Comparison of ENCODE assay signal across 13 cellular contexts in the genomic region with DNA sequence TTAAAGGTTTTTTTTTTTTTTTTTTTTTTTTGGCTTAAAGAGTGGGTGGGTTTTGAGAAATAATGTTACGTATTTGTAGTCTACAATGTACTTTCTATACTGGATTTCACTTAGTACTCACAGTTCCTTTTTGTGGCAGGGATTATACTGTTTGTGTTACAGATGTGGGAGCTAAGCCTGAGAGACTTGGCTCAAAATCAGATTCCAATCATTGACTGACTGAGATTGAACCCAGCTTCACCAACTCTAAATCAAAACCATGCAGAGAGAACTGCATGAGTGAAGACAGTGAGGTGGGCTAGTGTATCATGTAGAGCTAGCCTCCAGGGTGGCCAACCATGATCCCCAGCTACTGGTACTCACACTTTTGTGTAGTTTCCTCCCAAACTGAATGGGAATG.
A peak's percentile ranks its signal among the peaks of the same experiment; 100 is the strongest.
DNase-seq lines count a peak whose midpoint lies in the region; ATAC-seq, FAIRE-seq and TF ChIP-seq lines count a peak whose summit lies in the region.
"Had no signal": no experiment of that assay in that cellular context is flagged by ENCODE, and none has a peak within 500 bp of the region (broad histone marks: within the 10 kb centered on the region; RNA-seq: fewer than 3 reads in every experiment).

No MANE protein-coding gene starts in this region.

- H2BK20ac ChIP-seq in H1 (ENCODE audit: low read length), result no peak overlapping the region

- H3K4me3 ChIP-seq in left ventricle myocardium inferior (no peak overlapping the region), H1 (ENCODE audit: extremely low read depth in 1 of 4, insufficient read depth in 2 of 4, low read depth in 3 of 4, low read length in 4 of 4) (no peak overlapping the region)
- H3K4me3 ChIP-seq: BLaER1 treated with 17β-estradiol and CSF1 and Interleukin-3, amounts not matched to agents 10 nM and 100 nM; HAP-1 had no signal

- H2BK12ac ChIP-seq in H1 (ENCODE audit: low read depth, low read length), result no peak overlapping the region

- no peak overlapping the region for H2AK5ac ChIP-seq in H1 (ENCODE audit: low read depth, low read length)

- intact Hi-C loops in Right ventricle myocardium superior (cut with DNase I) (no loop called here), left ventricle myocardium inferior (cut with micrococcal nuclease) (no loop called here)

- H2BK15ac ChIP-seq in H1 (ENCODE audit: low read length), result no peak overlapping the region

- H4K8ac ChIP-seq in H1 (ENCODE audit: extremely low read depth, insufficient read depth, low read length), result no peak overlapping the region

- no peak for TF ChIP-seq EP300 in H1 (IDR thresholded peaks at IDR 0.05; ENCODE audit: borderline replicate concordance in 1 of 2, low read depth in 2 of 2, low read length in 2 of 2)

- no peak overlapping the region for H2BK120ac ChIP-seq in H1 (replicated peaks; ENCODE audit: low read depth, low read length)

- 100% methylated on average over 1 of the region's 1 CpG; no CpG with 5 or more reads in 1 of the 2 experiments for WGBS in H1 (ENCODE audit: extremely low coverage in 1 of 2, insufficient coverage in 1 of 2, insufficient read length in 1 of 2, insufficient replicate concordance in 2 of 2, low coverage in 1 of 2, low lambda C conversion rate in 2 of 2, missing lambda C conversion rate in 1 of 2), 2 experiments

- H3K9ac ChIP-seq in H1 (replicated peaks in 1 of 4; ENCODE audit: extremely low read depth in 1 of 4, low read depth in 3 of 4, low read length in 3 of 4), result no peak overlapping the region
- H3K9ac ChIP-seq: BLaER1 treated with 17β-estradiol and CSF1 and Interleukin-3, amounts not matched to agents 10 nM and 100 nM had no signal

- H3K4me1 ChIP-seq in left ventricle myocardium inferior (no peaks in the 10 kb centered on the region), H1 (replicated peaks in 1 of 4; ENCODE audit: control insufficient read depth in 3 of 4, insufficient read depth in 4 of 4, low read length in 3 of 4) (peaks cover 2 to 4% (median 3%) of the 10 kb centered on the region in 4 experiments; a peak in 5 of 7 replicates)
- H3K4me1 ChIP-seq: HAP-1 had no signal

- H3K4me2 ChIP-seq in H1 (ENCODE audit: insufficient read depth in 1 of 2, low read depth in 2 of 2, low read length in 2 of 2), result no peak overlapping the region
- H3K4me2 ChIP-seq: BLaER1 treated with 17β-estradiol and CSF1 and Interleukin-3, amounts not matched to agents 10 nM and 100 nM had no signal

- no peaks in the 10 kb centered on the region; the same call in 1 of the 2 replicates for H3K79me1 ChIP-seq in H1 (ENCODE audit: low read depth, low read length)

- H3K14ac ChIP-seq in H1 (ENCODE audit: insufficient read length), result peak overlapping the region; percentile 42

- H3K36me3 ChIP-seq in left ventricle myocardium inferior (no peaks in the 10 kb centered on the region), H1 (ENCODE audit: control insufficient read depth in 2 of 4, insufficient read depth in 4 of 4, low read length in 3 of 4) (no peaks in the 10 kb centered on the region)
- H3K36me3 ChIP-seq: BLaER1 treated with 17β-estradiol and CSF1 and Interleukin-3, amounts not matched to agents 10 nM and 100 nM; HAP-1 had no signal

- H3K23me2 ChIP-seq in H1 (ENCODE audit: low read depth, low read length), result no peaks in the 10 kb centered on the region; the same call in 1 of the 2 replicates

- H3K4ac ChIP-seq in H1 (replicated peaks; ENCODE audit: insufficient read length, low read depth, low read length), result no peak overlapping the region

- no peak overlapping the region for H2BK5ac ChIP-seq in H1 (ENCODE audit: low read depth, low read length)

- no peak overlapping the region for H3K27ac ChIP-seq in left ventricle myocardium inferior (replicated peaks)
- no peak overlapping the region for H3K27ac ChIP-seq in H1 (ENCODE audit: low read depth, low read length)
- H3K27ac ChIP-seq: BLaER1 treated with 17β-estradiol and CSF1 and Interleukin-3, amounts not matched to agents 10 nM and 100 nM; HL-60 had no signal

- POLR2A ChIA-PET in H1 (lab: Charles Lee; ENCODE audit: partially characterized antibody), result no interaction called here

- TF ChIP-seq CTCF in left ventricle myocardium inferior (IDR thresholded peaks at IDR 0.05; ENCODE audit: borderline replicate concordance) (no peak), H1 (IDR thresholded peaks at IDR 0.05; ENCODE audit: control extremely low read depth in 1 of 3, insufficient read depth in 1 of 3, low read depth in 1 of 3, low read length in 3 of 3) (no peak)

- ATAC-seq in Right ventricle myocardium superior (ENCODE audit: poor library complexity) (peak; percentile 53), SK-N-SH treated with all-trans-retinoic acid at 6 μM for 48 hours (peak; percentile 59; the same call in 2 of the 3 replicates), GM21825 (IDR thresholded peaks at IDR 0.05; ENCODE audit: unreplicated experiment) (no peak), HG03354 (IDR thresholded peaks at IDR 0.05; ENCODE audit: poor library complexity, severe bottlenecking, unreplicated experiment) (no peak)
- ATAC-seq: CD8-positive, alpha-beta T cell had no signal

- H3K23ac ChIP-seq in H1 (ENCODE audit: insufficient read length), result no peak overlapping the region

- no peak overlapping the region for H4K5ac ChIP-seq in H1 (ENCODE audit: insufficient read length, low read depth, low read length)

- DNase-seq in Right ventricle myocardium superior (no peak), left ventricle myocardium inferior (no peak), H1 (ENCODE audit: low read depth in 1 of 2, low spot score in 2 of 2) (no peak)
- DNase-seq: Calu3; CD8-positive, alpha-beta T cell; DMS79 treated with DMSO at 0.1 percent for 48 hours; GF-D8 had no signal

- H4K20me1 ChIP-seq in H1 (replicated peaks in 1 of 2; ENCODE audit: control insufficient read depth in 1 of 2, insufficient read depth in 2 of 2, low read length in 2 of 2), result no peaks in the 10 kb centered on the region
- H4K20me1 ChIP-seq: BLaER1 treated with 17β-estradiol and CSF1 and Interleukin-3, amounts not matched to agents 10 nM and 100 nM had no signal

- CTCF ChIA-PET in H1 (lab: Charles Lee; ENCODE audit: partially characterized antibody), result interaction anchor here (0.9 to 1.0 kb wide), 2 partner anchors 192 to 273 kb away, joined by 3 read pairs; no protein-coding TSS in a partner anchor

- H3K79me2 ChIP-seq in H1 (ENCODE audit: control insufficient read depth in 1 of 2, insufficient read depth in 2 of 2, low read length in 2 of 2), result 0 out of 4 replicates have a peak, but pooled peaks cover 0 to 3% of the 10 kb centered on the region in 2 experiments

- H4K91ac ChIP-seq in H1 (replicated peaks; ENCODE audit: insufficient read length, low read length), result no peak overlapping the region

- TF ChIP-seq POLR2A in H1 (IDR thresholded peaks at IDR 0.05; ENCODE audit: control extremely low read depth in 1 of 2, low read depth in 2 of 2, low read length in 2 of 2), result no peak

- H3K27me3 ChIP-seq in left ventricle myocardium inferior (ENCODE audit: low read depth) (no peaks in the 10 kb centered on the region), H1 (replicated peaks in 1 of 4; ENCODE audit: control insufficient read depth in 3 of 4, extremely low read depth in 1 of 4, insufficient read depth in 3 of 4, low read length in 3 of 4) (no peaks in the 10 kb centered on the region)
- H3K27me3 ChIP-seq: BLaER1 treated with 17β-estradiol and CSF1 and Interleukin-3, amounts not matched to agents 10 nM and 100 nM had no signal

- H3K56ac ChIP-seq in H1 (replicated peaks; ENCODE audit: insufficient read length, low read depth, low read length), result no peak overlapping the region

- no peak for FAIRE-seq in H1 (lab: Jason Lieb, UNC)

- H3K18ac ChIP-seq in H1 (ENCODE audit: extremely low read depth, low read length), result no peak overlapping the region

- no peak for TF ChIP-seq RAD21 in H1 (IDR thresholded peaks at IDR 0.05 in 1 of 2, conservative IDR thresholded peaks at IDR 0.05 in 1 of 2; ENCODE audit: low read depth in 2 of 2, low read length in 2 of 2)

- H2AFZ ChIP-seq in H1 (ENCODE audit: low read length), result no peak overlapping the region

- H3K9me3 ChIP-seq in left ventricle myocardium inferior (replicated peaks), result peaks cover 4% of the 10 kb centered on the region
- no peaks in the 10 kb centered on the region for H3K9me3 ChIP-seq in H1 (ENCODE audit: insufficient read depth in 2 of 2, low read depth in 1 of 2, low read length in 1 of 2)
- H3K9me3 ChIP-seq: BLaER1 treated with 17β-estradiol and CSF1 and Interleukin-3, amounts not matched to agents 10 nM and 100 nM; HAP-1 had no signal

TF ChIP-seq in SK-N-SH treated with all-trans-retinoic acid at 6 μM for 48 hours, 23 proteins besides CTCF, POLR2A, EP300 and RAD21 (continues in another document):
- TF ChIP-seq ESRRG (CRISPR knock-in tag; IDR thresholded peaks at IDR 0.05) (no peak), GLIS3 (CRISPR knock-in tag; IDR thresholded peaks at IDR 0.05) (no peak), ZFP30 (CRISPR knock-in tag; IDR thresholded peaks at IDR 0.05) (no peak)

TF ChIP-seq in H1, 55 proteins besides CTCF, POLR2A, EP300 and RAD21 (continues in another document):
- TF ChIP-seq CEBPB (IDR thresholded peaks at IDR 0.05; ENCODE audit: low read depth, low read length) (no peak), ATF3 (IDR thresholded peaks at IDR 0.05; ENCODE audit: insufficient read depth, low read depth, low read length) (no peak)

Comparison
In these comparisons a context has a peak if more than half of its experiments do, and no peak if none do; other contexts are left out.
1. ATAC-seq: peak in Right ventricle myocardium superior (single experiment) and SK-N-SH treated with all-trans-retinoic acid at 6 μM for 48 hours (single experiment); none in GM21825 (single experiment) and HG03354 (single experiment).